In genomic region chr9:136983611-136984314, GRCh38 we compare ENCODE assay signal across 1 cellular context.
TF ChIP-seq lines count a peak whose summit lies in the region.

No MANE protein-coding gene starts in this region.

TF ChIP-seq in GM23338, 12 proteins besides CTCF, POLR2A, EP300 and RAD21 (continued from another document):
- TF ChIP-seq REST (IDR thresholded peaks at IDR 0.05; ENCODE audit: unreplicated experiment) (no peak), CREB1 (CRISPR knock-in tag; IDR thresholded peaks at IDR 0.05; ENCODE audit: low read depth) (no peak), STAT1 (IDR thresholded peaks at IDR 0.05; ENCODE audit: unreplicated experiment) (no peak), EZH2phosphoT487 (IDR thresholded peaks at IDR 0.05; ENCODE audit: unreplicated experiment) (no peak), NANOG (IDR thresholded peaks at IDR 0.05; ENCODE audit: borderline replicate concordance) (no peak)
- TF ChIP-seq, protein P1, sequence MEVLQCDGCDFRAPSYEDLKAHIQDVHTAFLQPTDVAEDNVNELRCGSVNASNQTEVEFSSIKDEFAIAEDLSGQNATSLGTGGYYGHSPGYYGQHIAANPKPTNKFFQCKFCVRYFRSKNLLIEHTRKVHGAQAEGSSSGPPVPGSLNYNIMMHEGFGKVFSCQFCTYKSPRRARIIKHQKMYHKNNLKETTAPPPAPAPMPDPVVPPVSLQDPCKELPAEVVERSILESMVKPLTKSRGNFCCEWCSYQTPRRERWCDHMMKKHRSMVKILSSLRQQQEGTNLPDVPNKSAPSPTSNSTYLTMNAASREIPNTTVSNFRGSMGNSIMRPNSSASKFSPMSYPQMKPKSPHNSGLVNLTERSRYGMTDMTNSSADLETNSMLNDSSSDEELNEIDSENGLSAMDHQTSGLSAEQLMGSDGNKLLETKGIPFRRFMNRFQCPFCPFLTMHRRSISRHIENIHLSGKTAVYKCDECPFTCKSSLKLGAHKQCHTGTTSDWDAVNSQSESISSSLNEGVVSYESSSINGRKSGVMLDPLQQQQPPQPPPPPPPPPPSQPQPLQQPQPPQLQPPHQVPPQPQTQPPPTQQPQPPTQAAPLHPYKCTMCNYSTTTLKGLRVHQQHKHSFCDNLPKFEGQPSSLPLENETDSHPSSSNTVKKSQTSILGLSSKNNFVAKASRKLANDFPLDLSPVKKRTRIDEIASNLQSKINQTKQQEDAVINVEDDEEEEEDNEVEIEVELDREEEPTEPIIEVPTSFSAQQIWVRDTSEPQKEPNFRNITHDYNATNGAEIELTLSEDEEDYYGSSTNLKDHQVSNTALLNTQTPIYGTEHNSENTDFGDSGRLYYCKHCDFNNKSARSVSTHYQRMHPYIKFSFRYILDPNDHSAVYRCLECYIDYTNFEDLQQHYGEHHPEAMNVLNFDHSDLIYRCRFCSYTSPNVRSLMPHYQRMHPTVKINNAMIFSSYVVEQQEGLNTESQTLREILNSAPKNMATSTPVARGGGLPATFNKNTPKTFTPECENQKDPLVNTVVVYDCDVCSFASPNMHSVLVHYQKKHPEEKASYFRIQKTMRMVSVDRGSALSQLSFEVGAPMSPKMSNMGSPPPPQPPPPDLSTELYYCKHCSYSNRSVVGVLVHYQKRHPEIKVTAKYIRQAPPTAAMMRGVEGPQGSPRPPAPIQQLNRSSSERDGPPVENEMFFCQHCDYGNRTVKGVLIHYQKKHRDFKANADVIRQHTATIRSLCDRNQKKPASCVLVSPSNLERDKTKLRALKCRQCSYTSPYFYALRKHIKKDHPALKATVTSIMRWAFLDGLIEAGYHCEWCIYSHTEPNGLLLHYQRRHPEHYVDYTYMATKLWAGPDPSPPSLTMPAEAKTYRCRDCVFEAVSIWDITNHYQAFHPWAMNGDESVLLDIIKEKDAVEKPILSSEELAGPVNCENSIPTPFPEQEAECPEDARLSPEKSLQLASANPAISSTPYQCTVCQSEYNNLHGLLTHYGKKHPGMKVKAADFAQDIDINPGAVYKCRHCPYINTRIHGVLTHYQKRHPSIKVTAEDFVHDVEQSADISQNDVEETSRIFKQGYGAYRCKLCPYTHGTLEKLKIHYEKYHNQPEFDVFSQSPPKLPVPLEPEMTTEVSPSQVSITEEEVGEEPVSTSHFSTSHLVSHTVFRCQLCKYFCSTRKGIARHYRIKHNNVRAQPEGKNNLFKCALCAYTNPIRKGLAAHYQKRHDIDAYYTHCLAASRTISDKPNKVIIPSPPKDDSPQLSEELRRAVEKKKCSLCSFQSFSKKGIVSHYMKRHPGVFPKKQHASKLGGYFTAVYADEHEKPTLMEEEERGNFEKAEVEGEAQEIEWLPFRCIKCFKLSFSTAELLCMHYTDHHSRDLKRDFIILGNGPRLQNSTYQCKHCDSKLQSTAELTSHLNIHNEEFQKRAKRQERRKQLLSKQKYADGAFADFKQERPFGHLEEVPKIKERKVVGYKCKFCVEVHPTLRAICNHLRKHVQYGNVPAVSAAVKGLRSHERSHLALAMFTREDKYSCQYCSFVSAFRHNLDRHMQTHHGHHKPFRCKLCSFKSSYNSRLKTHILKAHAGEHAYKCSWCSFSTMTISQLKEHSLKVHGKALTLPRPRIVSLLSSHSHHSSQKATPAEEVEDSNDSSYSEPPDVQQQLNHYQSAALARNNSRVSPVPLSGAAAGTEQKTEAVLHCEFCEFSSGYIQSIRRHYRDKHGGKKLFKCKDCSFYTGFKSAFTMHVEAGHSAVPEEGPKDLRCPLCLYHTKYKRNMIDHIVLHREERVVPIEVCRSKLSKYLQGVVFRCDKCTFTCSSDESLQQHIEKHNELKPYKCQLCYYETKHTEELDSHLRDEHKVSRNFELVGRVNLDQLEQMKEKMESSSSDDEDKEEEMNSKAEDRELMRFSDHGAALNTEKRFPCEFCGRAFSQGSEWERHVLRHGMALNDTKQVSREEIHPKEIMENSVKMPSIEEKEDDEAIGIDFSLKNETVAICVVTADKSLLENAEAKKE (CRISPR knock-in tag; IDR thresholded peaks at IDR 0.05): no peak
